ENCODE assay signal across 8 cellular contexts in the genomic region with DNA sequence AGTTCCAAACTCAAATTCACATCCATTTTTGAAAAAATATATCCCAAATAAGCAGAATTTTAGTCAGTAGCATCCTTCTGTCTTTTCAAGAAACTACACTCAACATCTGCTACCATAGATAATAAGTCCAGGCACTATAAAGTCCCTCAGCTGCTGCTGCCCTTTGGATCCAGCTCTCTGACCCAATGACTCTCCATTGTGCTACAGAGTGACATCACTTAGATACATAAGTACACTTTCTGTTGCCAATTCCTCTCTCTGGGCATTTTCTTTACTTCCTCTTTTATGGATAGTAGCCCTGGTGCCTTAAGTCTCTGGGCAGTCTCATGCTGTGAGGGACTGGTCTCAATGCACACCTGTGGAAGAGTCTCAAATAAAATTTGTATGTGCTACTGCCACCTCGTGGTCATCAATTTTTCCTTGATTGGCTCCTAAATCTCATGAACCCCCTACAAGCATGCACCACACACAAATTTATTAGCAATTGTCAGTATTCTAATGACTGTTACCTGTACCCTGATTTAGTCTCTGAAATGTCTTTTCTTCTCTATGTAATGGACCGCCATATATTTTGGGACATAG.
DNase-seq lines count a peak whose midpoint lies in the region; ATAC-seq and TF ChIP-seq lines count a peak whose summit lies in the region.

No MANE protein-coding gene starts in this region.

- H3K4me3 ChIP-seq in GM12864 (ENCODE audit: low read depth, low read length) (no peak overlapping the region), lower lobe of right lung (no peak overlapping the region)

- no peaks in the 10 kb centered on the region for H3K4me1 ChIP-seq in lower lobe of right lung

- peak; percentile 50 for TF ChIP-seq CTCF in GM12864 (IDR thresholded peaks at IDR 0.05; ENCODE audit: low read depth, low read length, missing control alignments)
- TF ChIP-seq CTCF in VCaP (conservative IDR thresholded peaks at IDR 0.05) = peak; percentile 75
- TF ChIP-seq CTCF in lower lobe of right lung (IDR thresholded peaks at IDR 0.05) = peak; percentile 41

- intact Hi-C loops in lower lobe of right lung (cut with DNase I) = no loop called here

- no peaks in the 10 kb centered on the region for H3K36me3 ChIP-seq in lower lobe of right lung

- ATAC-seq in GM21360 (IDR thresholded peaks at IDR 0.05; ENCODE audit: unreplicated experiment) (peak; percentile 90), lower lobe of right lung (peak in 1 of 2 donors; percentile 54), HG03521 (IDR thresholded peaks at IDR 0.05; ENCODE audit: unreplicated experiment) (no peak)

- DNase-seq in GM12864 (ENCODE audit: low read depth) (peak; percentile 4), HT-29 (ENCODE audit: low spot score) (peak; percentile 84), lower lobe of right lung (no peak), GF-D8 (lab: John Stamatoyannopoulos, UW) (no peak)
- DNase-seq in stimulated activated naive CD4-positive, alpha-beta T cell treated with Interleukin-2 at 50 U/mL for 16 hours (lab: John Stamatoyannopoulos, UW) = no peak

- peaks cover 4% of the 10 kb centered on the region for H3K9me3 ChIP-seq in lower lobe of right lung

- no peaks in the 10 kb centered on the region for H3K27me3 ChIP-seq in lower lobe of right lung (ENCODE audit: low read depth)

- H3K27ac ChIP-seq in VCaP (no peak overlapping the region), lower lobe of right lung (no peak overlapping the region)

Comparison
In these comparisons a context has a peak if more than half of its experiments do, and no peak if none do; other contexts are left out.
1. DNase-seq: peak in GM12864 (single experiment) and HT-29 (single experiment); none in lower lobe of right lung (single experiment), stimulated activated naive CD4-positive, alpha-beta T cell treated with Interleukin-2 at 50 U/mL for 16 hours (single experiment) and GF-D8 (single experiment).
2. Peak in every context shown above with its lines, with median percentiles within 50 percentile points of each other: CTCF ChIP-seq.